8 cellular contexts compared by ENCODE assay signal in genomic region chr14:35402323-35403084, GRCh38. TPM values are rescaled to one million over a fixed set of nuclear protein-coding genes. Genes with fewer than 3 reads are reported as not detected.
DNase-seq lines count a peak whose midpoint lies in the region; ATAC-seq and TF ChIP-seq lines count a peak whose summit lies in the region.

No MANE protein-coding gene starts in this region.

- H3K4me3 ChIP-seq in BE2C (ENCODE audit: low read depth, low read length): peak overlapping the region; percentile 69
- H3K4me3 ChIP-seq in mucosa of descending colon: peak overlapping the region; percentile 91
- peak overlapping the region; percentile 68 to 93 (median 69) for H3K4me3 ChIP-seq in upper lobe of left lung

- intact Hi-C loops in mucosa of descending colon (cut with DNase I, micrococcal nuclease): loop anchor here (5.0 to 10.0 kb wide), 4 partner anchors 60 to 118 kb away; partner anchors contain the start of gene PSMA6 (in 1 of the 2)

- DNase-seq in BE2C: no peak
- no peak for DNase-seq in RWPE1 (ENCODE audit: low spot score)
- DNase-seq in caudate nucleus (lab: John Stamatoyannopoulos, UW): no peak
- peak; percentile 48 to 77 (median 60) for DNase-seq in mucosa of descending colon
- DNase-seq in upper lobe of left lung: no peak

- ATAC-seq in mucosa of descending colon (peak; percentile 4), upper lobe of left lung (ENCODE audit: low FRiP score in 2 of 2) (no peak), HG02678 (IDR thresholded peaks at IDR 0.05; ENCODE audit: unreplicated experiment) (no peak), HG02885 (IDR thresholded peaks at IDR 0.05; ENCODE audit: poor library complexity, unreplicated experiment) (no peak), GM19455 (IDR thresholded peaks at IDR 0.05; ENCODE audit: unreplicated experiment) (no peak)

- peak in 1 of 4 donors; percentile 15 for TF ChIP-seq POLR2A in upper lobe of left lung (IDR thresholded peaks at IDR 0.05)

- TF ChIP-seq CTCF in BE2C (IDR thresholded peaks at IDR 0.05; ENCODE audit: low read depth, low read length) (no peak), RWPE1 (conservative IDR thresholded peaks at IDR 0.05; ENCODE audit: low read depth) (no peak), mucosa of descending colon (IDR thresholded peaks at IDR 0.05) (no peak), upper lobe of left lung (IDR thresholded peaks at IDR 0.05) (no peak)

- CTCF ChIA-PET in RWPE1 (lab: Yijun Ruan, JAX): no interaction called here

- 25 to 32% methylated on average over 9 to 13 of the region's 13 CpGs for WGBS in upper lobe of left lung, 2 donors

- H3K4me1 ChIP-seq in BE2C (peaks cover 15% of the 10 kb centered on the region), mucosa of descending colon (ENCODE audit: low read depth) (peaks cover 40% of the 10 kb centered on the region), upper lobe of left lung (peaks cover 52 to 59% (median 55%) of the 10 kb centered on the region in 4 donors)

- POLR2A ChIA-PET in RWPE1 (lab: Yijun Ruan, JAX; ENCODE audit: low non-redundant PET): no interaction called here

- H3K27me3 ChIP-seq in BE2C (no peaks in the 10 kb centered on the region), upper lobe of left lung (no peaks in the 10 kb centered on the region)

- no peaks in the 10 kb centered on the region for H3K9me3 ChIP-seq in BE2C
- H3K9me3 ChIP-seq in mucosa of descending colon: no peaks in the 10 kb centered on the region
- H3K9me3 ChIP-seq in upper lobe of left lung: peaks cover 0 to 5% (median 0%) of the 10 kb centered on the region in 4 donors

- H3K27ac ChIP-seq in RWPE1 (peak overlapping the region; percentile 98), caudate nucleus (ENCODE audit: low read depth, low read length) (peak overlapping the region; percentile 99), upper lobe of left lung (peak overlapping the region; percentile 100)

- peaks cover 45% of the 10 kb centered on the region for H3K36me3 ChIP-seq in BE2C
- peaks cover 6% of the 10 kb centered on the region for H3K36me3 ChIP-seq in mucosa of descending colon (ENCODE audit: low read depth)
- H3K36me3 ChIP-seq in upper lobe of left lung: peaks cover 34 to 44% (median 37%) of the 10 kb centered on the region in 4 donors

- no peak for TF ChIP-seq EP300 in upper lobe of left lung (IDR thresholded peaks at IDR 0.05)

RNA-seq across cellular contexts. Expression of gene NFKBIA, which starts 2.0 kb away (rescaled TPM):
- 111 TPM for polyA plus RNA-seq in BE2C (2012; ENCODE audit: insufficient read depth, insufficient read length, low read depth)
- total RNA-seq in mucosa of descending colon (100 to 1,000 TPM; 134 to 180 (median 153) TPM), upper lobe of left lung (100 to 1,000 TPM; 292 to 944 (median 610) TPM)

Comparison
In these comparisons a context has a peak if more than half of its experiments do, and no peak if none do; other contexts are left out.
1. DNase-seq: peak in mucosa of descending colon (3 of 3); none in BE2C (single experiment), RWPE1 (single experiment), caudate nucleus (0 of 61) and upper lobe of left lung (0 of 2).
2. Peak in every context shown above with its lines, with median percentiles within 50 percentile points of each other: H3K4me3 ChIP-seq and H3K27ac ChIP-seq.